In the genomic region with DNA sequence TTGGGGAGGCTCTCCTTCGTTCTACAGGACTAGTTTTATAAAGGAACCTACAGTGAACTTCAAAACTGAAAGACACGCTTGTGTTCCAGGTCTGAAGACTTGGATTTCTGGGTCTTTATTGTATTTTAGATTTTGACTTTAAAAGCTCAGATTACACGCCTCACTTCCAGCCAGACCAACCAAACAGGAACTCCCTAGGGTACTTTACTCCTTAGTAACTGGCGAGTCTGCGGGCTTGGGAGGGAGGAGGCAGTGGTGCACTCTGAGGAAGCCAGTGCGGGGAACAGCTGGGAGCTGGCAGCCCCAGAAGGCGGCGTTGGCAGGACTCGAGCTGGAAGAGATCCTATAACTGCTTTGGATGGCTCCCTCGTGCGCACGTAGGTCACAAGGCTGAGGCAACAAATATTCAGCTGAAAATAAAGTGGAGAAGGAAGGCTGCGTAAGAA, we compare ENCODE assay signal across 8 cellular contexts. TPM values are rescaled to one million over a fixed set of nuclear protein-coding genes. Genes with fewer than 3 reads are reported as not detected.
A peak's percentile ranks its signal among the peaks of the same experiment; 100 is the strongest.
DNase-seq lines count a peak whose midpoint lies in the region; ATAC-seq and TF ChIP-seq lines count a peak whose summit lies in the region.

No MANE protein-coding gene starts in this region.

- in situ Hi-C loops in IMR-90 (cut with MboI; ENCODE audit: low sequenced_read_pairs) = loop anchor here (10.0 kb wide), 2 partner anchors 110 to 140 kb away; a partner anchor contains a TSS

- no peaks in the 10 kb centered on the region for H3K36me3 Mint-ChIP-seq in stimulated activated effector memory CD8-positive, alpha-beta T cell treated with anti-CD3 and anti-CD28 coated beads, Interleukin-12 subunit alpha, Interleukin-12 subunit beta, amount 100 ng/mL, for 72 hours

- H4K20me1 ChIP-seq in IMR-90 (ENCODE audit: insufficient read depth, low read length) = no peaks in the 10 kb centered on the region

- H3K9ac ChIP-seq in IMR-90 (ENCODE audit: low read depth, low read length) (peak overlapping the region; percentile 56), duodenal mucosa (ENCODE audit: low read depth in 1 of 2, low read length in 2 of 2) (peak overlapping the region in 1 of 2 donors; percentile 39)

- CTCF ChIA-PET in IMR-90 (lab: Yijun Ruan, JAX) = no interaction called here

- peak; percentile 86 for ATAC-seq in IMR-90 (ENCODE audit: low read depth)
- no peak for ATAC-seq in stimulated activated effector memory CD8-positive, alpha-beta T cell treated with anti-CD3 and anti-CD28 coated beads, Interleukin-12 subunit alpha, Interleukin-12 subunit beta, amount 100 ng/mL, for 72 hours
- ATAC-seq in HG03460 (IDR thresholded peaks at IDR 0.05; ENCODE audit: unreplicated experiment) = no peak

- H3K4me1 Mint-ChIP-seq in stimulated activated effector memory CD8-positive, alpha-beta T cell treated with anti-CD3 and anti-CD28 coated beads, Interleukin-12 subunit alpha, Interleukin-12 subunit beta, amount 100 ng/mL, for 72 hours = peaks cover 14% of the 10 kb centered on the region

- no peak overlapping the region for H3K23ac ChIP-seq in IMR-90 (ENCODE audit: low read depth, low read length)

- H3K14ac ChIP-seq in IMR-90 (replicated peaks; ENCODE audit: low read depth, low read length) = peak overlapping the region; percentile 59; the same call in 1 of the 2 replicates

- peak overlapping the region; percentile 85 for H2BK5ac ChIP-seq in IMR-90 (ENCODE audit: low read depth, low read length, poor library complexity, severe bottlenecking)

- H3K4me2 ChIP-seq in IMR-90 (ENCODE audit: low read depth, low read length) = peak overlapping the region; percentile 86

- H4K91ac ChIP-seq in IMR-90 (ENCODE audit: insufficient read depth, low read depth, low read length) = peak overlapping the region; percentile 21; the same call in 1 of the 2 replicates

- no peak overlapping the region for H2BK20ac ChIP-seq in IMR-90 (ENCODE audit: low read depth, low read length)

- POLR2A ChIA-PET in IMR-90 (lab: Charles Lee; ENCODE audit: unreplicated experiment) = no interaction called here

- 0 out of 2 replicates have a peak, but pooled peaks cover 3% of the 10 kb centered on the region for H3K9me1 ChIP-seq in IMR-90 (ENCODE audit: insufficient read depth, low read length)

- peak overlapping the region; percentile 30; the same call in 1 of the 2 replicates for H4K5ac ChIP-seq in IMR-90 (ENCODE audit: low read depth, low read length)

- H3K27ac Mint-ChIP-seq in stimulated activated effector memory CD8-positive, alpha-beta T cell treated with anti-CD3 and anti-CD28 coated beads, Interleukin-12 subunit alpha, Interleukin-12 subunit beta, amount 100 ng/mL, for 72 hours = no peak overlapping the region

- peak overlapping the region; percentile 63; the same call in 1 of the 2 replicates for H3K18ac ChIP-seq in IMR-90 (ENCODE audit: low read depth, low read length)

- H3K27ac ChIP-seq in IMR-90 (ENCODE audit: insufficient read depth, low read length) (peak overlapping the region; percentile 48), duodenal mucosa (ENCODE audit: low read depth, low read length) (no peak overlapping the region)

- H3K79me1 ChIP-seq in IMR-90 (ENCODE audit: low read depth in 1 of 2, low read length in 2 of 2) = peaks cover 0 to 3% of the 10 kb centered on the region in 2 experiments; a peak in 1 of 4 replicates

- peak overlapping the region; percentile 41; the same call in 1 of the 2 replicates for H3K56ac ChIP-seq in IMR-90 (ENCODE audit: extremely low read depth, insufficient read depth, low read length)

- H3K4me3 Mint-ChIP-seq in stimulated activated effector memory CD8-positive, alpha-beta T cell treated with anti-CD3 and anti-CD28 coated beads, Interleukin-12 subunit alpha, Interleukin-12 subunit beta, amount 100 ng/mL, for 72 hours = peak overlapping the region; percentile 63

- H2AK5ac ChIP-seq in IMR-90 (ENCODE audit: low read depth, low read length) = no peak overlapping the region

- 0 out of 2 replicates have a peak, but pooled peaks have one; percentile 9 for TF ChIP-seq CTCF in IMR-90 (conservative IDR thresholded peaks at IDR 0.05; ENCODE audit: low read depth, low read length)

- no peaks in the 10 kb centered on the region for H3K9me3 Mint-ChIP-seq in stimulated activated effector memory CD8-positive, alpha-beta T cell treated with anti-CD3 and anti-CD28 coated beads, Interleukin-12 subunit alpha, Interleukin-12 subunit beta, amount 100 ng/mL, for 72 hours

- H4K8ac ChIP-seq in IMR-90 (ENCODE audit: low read depth in 2 of 2, low read length in 2 of 2) = peak overlapping the region in 1 of 2 experiments; percentile 74; a peak in 3 of 4 replicates

- H3K4me3 ChIP-seq in IMR-90 (ENCODE audit: insufficient read depth, low read depth, low read length) (peak overlapping the region; percentile 76), duodenal mucosa (ENCODE audit: low read depth in 1 of 2, low read length in 2 of 2) (peak overlapping the region; percentile 65)

- dilution Hi-C loops in IMR-90 (cut with HindIII; ENCODE audit: low sequenced_read_pairs, unreplicated experiment) = no loop called here

- H3K4me1 ChIP-seq in IMR-90 (ENCODE audit: control insufficient read depth, insufficient read depth, low read length) (no peaks in the 10 kb centered on the region), duodenal mucosa (ENCODE audit: control insufficient read depth in 1 of 2, insufficient read depth in 2 of 2, low read length in 2 of 2) (no peaks in the 10 kb centered on the region)

- TF ChIP-seq POLR2A in IMR-90 (IDR thresholded peaks at IDR 0.05; ENCODE audit: low read depth, low read length) = no peak

- TF ChIP-seq RAD21 in IMR-90 (IDR thresholded peaks at IDR 0.05; ENCODE audit: low read length) = no peak

- H3K4ac ChIP-seq in IMR-90 (ENCODE audit: low read depth, low read length) = peak overlapping the region; percentile 65

- H2BK120ac ChIP-seq in IMR-90 (ENCODE audit: low read depth, low read length) = no peak overlapping the region

- intact Hi-C loops in IMR-90 (cut with micrococcal nuclease) = loop anchor here (1.0 to 5.0 kb wide), 2 partner anchors 94 to 142 kb away; a partner anchor contains a TSS

- H3K36me3 ChIP-seq in IMR-90 (ENCODE audit: control insufficient read depth, insufficient read depth, low read length) (no peaks in the 10 kb centered on the region), duodenal mucosa (ENCODE audit: control insufficient read depth in 1 of 2, insufficient read depth in 2 of 2, low read length in 2 of 2) (no peaks in the 10 kb centered on the region)

- H2AFZ ChIP-seq in IMR-90 (replicated peaks; ENCODE audit: low read length, poor library complexity) = peak overlapping the region; percentile 89

- H2AK9ac ChIP-seq in IMR-90 (replicated peaks; ENCODE audit: low read depth, low read length, poor library complexity) = no peak overlapping the region

- no peaks in the 10 kb centered on the region for H3K9me3 ChIP-seq in IMR-90 (ENCODE audit: control insufficient read depth, insufficient read depth, low read length)
- H3K9me3 ChIP-seq in duodenal mucosa (ENCODE audit: control insufficient read depth in 1 of 2, low read length in 2 of 2) = no peaks in the 10 kb centered on the region

- H3K27me3 ChIP-seq in IMR-90 (ENCODE audit: control insufficient read depth, insufficient read depth, low read length) (peaks cover 2% of the 10 kb centered on the region; the same call in 1 of the 2 replicates), duodenal mucosa (ENCODE audit: control insufficient read depth in 1 of 2, insufficient read depth in 2 of 2, low read length in 2 of 2) (no peaks in the 10 kb centered on the region)

- 0 out of 3 replicates have a peak overlapping the region, but pooled peaks have one; percentile 83 for H2BK15ac ChIP-seq in IMR-90 (ENCODE audit: low read depth, low read length)

- no CpG with 5 or more reads among the region's 13 CpGs for WGBS in IMR-90 (ENCODE audit: extremely low coverage in 2 of 2, insufficient read length in 1 of 2), 2 experiments

- no TSS peak for BruUV-seq in IMR-90 (replicated peaks; lab: Mats Ljungman, UMichigan)

- peak; percentile 28 for DNase-seq in EL
- peak; percentile 62 for DNase-seq in IMR-90
- DNase-seq in SK-N-DZ (ENCODE audit: low spot score) = peak; percentile 65
- DNase-seq in left kidney (ENCODE audit: low read depth, low spot score) = peak; percentile 82
- no peak for DNase-seq in stimulated activated effector memory CD8-positive, alpha-beta T cell treated with anti-CD3 and anti-CD28 coated beads, Interleukin-12 subunit alpha, Interleukin-12 subunit beta, amount 100 ng/mL, for 72 hours (ENCODE audit: low spot score in 2 of 2)
- DNase-seq in effector CD4-positive, alpha-beta T cell = no peak

TF ChIP-seq in IMR-90, 13 proteins besides CTCF, POLR2A, EP300 and RAD21:
- no peak for TF ChIP-seq MAFK (IDR thresholded peaks at IDR 0.05; ENCODE audit: low read depth, low read length)
- no peak for TF ChIP-seq MAZ (IDR thresholded peaks at IDR 0.05; ENCODE audit: borderline replicate concordance, low read depth, low read length)
- TF ChIP-seq FOS (IDR thresholded peaks at IDR 0.05; ENCODE audit: low read depth, low read length) = no peak
- no peak for TF ChIP-seq SMC3 (IDR thresholded peaks at IDR 0.05; ENCODE audit: low read depth, low read length)
- no peak for TF ChIP-seq CEBPB (IDR thresholded peaks at IDR 0.05; ENCODE audit: low read depth, low read length)
- TF ChIP-seq RFX5 (IDR thresholded peaks at IDR 0.05; ENCODE audit: low read depth, low read length) = peak; percentile 54; the same call in 1 of the 2 replicates
- TF ChIP-seq, protein P1, sequence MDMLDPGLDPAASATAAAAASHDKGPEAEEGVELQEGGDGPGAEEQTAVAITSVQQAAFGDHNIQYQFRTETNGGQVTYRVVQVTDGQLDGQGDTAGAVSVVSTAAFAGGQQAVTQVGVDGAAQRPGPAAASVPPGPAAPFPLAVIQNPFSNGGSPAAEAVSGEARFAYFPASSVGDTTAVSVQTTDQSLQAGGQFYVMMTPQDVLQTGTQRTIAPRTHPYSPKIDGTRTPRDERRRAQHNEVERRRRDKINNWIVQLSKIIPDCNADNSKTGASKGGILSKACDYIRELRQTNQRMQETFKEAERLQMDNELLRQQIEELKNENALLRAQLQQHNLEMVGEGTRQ (IDR thresholded peaks at IDR 0.05; ENCODE audit: low read depth, low read length) = no peak

RNA-seq across cellular contexts. Expression of a gene that starts 0.4 kb away (rescaled TPM):
- 3.3 and 4.5 TPM in 2 replicates for total RNA-seq in IMR-90 (2012; rRNA removed)
- 2.3 and 2.7 TPM in 2 replicates for polyA plus RNA-seq in IMR-90 (2012; rRNA removed)
- polyA plus RNA-seq in IMR-90 (2012; cell fraction: cytosol; rRNA removed) = 0.93 and 1.3 TPM in 2 replicates
- 1.7 and 4.4 TPM in 2 replicates for polyA plus RNA-seq in IMR-90 (2012; cell fraction: nucleus; rRNA removed; ENCODE audit: low replicate concordance)
- polyA plus RNA-seq in SK-N-DZ (2014; cell fraction: cytosol; rRNA removed) = 7.9 and 9.5 TPM in 2 replicates
- polyA plus RNA-seq in SK-N-DZ (2014; cell fraction: nucleus; rRNA removed) = 12.3 and 15.7 TPM in 2 replicates

Comparison
In these comparisons a context has a peak if more than half of its experiments do, and no peak if none do; other contexts are left out.
1. DNase-seq: peak in EL (single experiment), IMR-90 (single experiment), SK-N-DZ (single experiment) and left kidney (single experiment); none in stimulated activated effector memory CD8-positive, alpha-beta T cell treated with anti-CD3 and anti-CD28 coated beads, Interleukin-12 subunit alpha, Interleukin-12 subunit beta, amount 100 ng/mL, for 72 hours (0 of 2) and effector CD4-positive, alpha-beta T cell (single experiment).